8 cellular contexts compared by ENCODE assay signal in the genomic region with DNA sequence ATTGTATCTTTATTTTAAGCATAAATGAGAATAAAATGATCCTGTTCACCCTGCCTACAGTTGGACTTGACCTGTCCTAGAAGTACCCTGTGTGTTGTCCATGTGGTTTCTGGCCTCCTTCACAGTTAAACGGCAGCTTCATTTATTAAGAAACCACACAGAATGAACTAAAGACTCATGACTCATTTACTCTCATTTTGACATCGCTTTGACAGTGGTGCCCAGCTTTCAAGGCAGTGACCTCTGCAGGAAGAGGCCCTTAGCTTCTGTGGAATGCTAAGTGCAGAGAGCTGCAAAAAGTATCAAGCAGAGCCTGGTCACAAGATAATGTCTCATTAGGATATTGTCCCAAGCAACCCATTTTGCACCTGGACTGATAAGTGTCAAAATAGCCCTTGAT.
DNase-seq lines count a peak whose midpoint lies in the region; ATAC-seq and TF ChIP-seq lines count a peak whose summit lies in the region.

No MANE protein-coding gene starts in this region.

- H3K4me1 Mint-ChIP-seq in activated T-helper 2 cell treated with anti-CD3 and anti-CD28 coated beads, Interferon-gamma antibody, Interleukin-2, Interleukin-4, amounts not matched to agents 10 μg/mL and 5 μg/mL and 100 μg/mL, durations not matched to agents 14 hours and 24 hours and 36 hours (ENCODE audit: low read depth): peaks cover 30% of the 10 kb centered on the region

- peaks cover 45% of the 10 kb centered on the region for H3K36me3 ChIP-seq in lower lobe of right lung

- peaks cover 51% of the 10 kb centered on the region for H3K36me3 Mint-ChIP-seq in activated T-helper 2 cell treated with anti-CD3 and anti-CD28 coated beads, Interferon-gamma antibody, Interleukin-2, Interleukin-4, amounts not matched to agents 10 μg/mL and 5 μg/mL and 100 μg/mL, durations not matched to agents 14 hours and 24 hours and 36 hours (ENCODE audit: low read depth)

- no peaks in the 10 kb centered on the region for H3K27me3 Mint-ChIP-seq in activated T-helper 2 cell treated with anti-CD3 and anti-CD28 coated beads, Interferon-gamma antibody, Interleukin-2, Interleukin-4, amounts not matched to agents 10 μg/mL and 5 μg/mL and 100 μg/mL, durations not matched to agents 14 hours and 24 hours and 36 hours (ENCODE audit: low read depth)

- peaks cover 36% of the 10 kb centered on the region for H3K4me1 ChIP-seq in lower lobe of right lung

- no peaks in the 10 kb centered on the region for H3K9me3 Mint-ChIP-seq in activated T-helper 2 cell treated with anti-CD3 and anti-CD28 coated beads, Interferon-gamma antibody, Interleukin-2, Interleukin-4, amounts not matched to agents 10 μg/mL and 5 μg/mL and 100 μg/mL, durations not matched to agents 14 hours and 24 hours and 36 hours

- ATAC-seq in GM18868 (IDR thresholded peaks at IDR 0.05; ENCODE audit: unreplicated experiment): peak; percentile 52
- ATAC-seq in HG03196 (IDR thresholded peaks at IDR 0.05; ENCODE audit: unreplicated experiment): peak; percentile 81
- peak in 1 of 2 donors; percentile 68 for ATAC-seq in lower lobe of right lung

- H3K9me3 ChIP-seq in lower lobe of right lung: no peaks in the 10 kb centered on the region

- DNase-seq in activated T-helper 2 cell treated with anti-CD3 and anti-CD28 coated beads, Interferon-gamma antibody, Interleukin-2, Interleukin-4, amounts not matched to agents 10 μg/mL and 5 μg/mL and 100 μg/mL, durations not matched to agents 14 hours and 24 hours and 36 hours (ENCODE audit: low spot score): no peak
- DNase-seq in lower lobe of right lung (no peak), NCI-H446 (lab: John Stamatoyannopoulos, UW) (no peak), GDM1 (lab: John Stamatoyannopoulos, UW) (no peak), HuH-7 (ENCODE audit: low spot score) (no peak), HUDEP-2 (lab: John Stamatoyannopoulos, UW; ENCODE audit: unreplicated experiment in 76 of 76) (no peak)

- H3K4me3 ChIP-seq in lower lobe of right lung: no peak overlapping the region

- intact Hi-C loops in activated T-helper 2 cell treated with anti-CD3 and anti-CD28 coated beads, Interferon-gamma antibody, Interleukin-2, Interleukin-4, amounts not matched to agents 10 μg/mL and 5 μg/mL and 100 μg/mL, durations not matched to agents 14 hours and 24 hours and 36 hours (cut with micrococcal nuclease): loop anchor here (1.0 to 10.0 kb wide), 3 partner anchors 30 to 476 kb away; a partner anchor contains a TSS
- intact Hi-C loops in lower lobe of right lung (cut with DNase I): no loop called here

- peak overlapping the region; percentile 31 for H3K27ac ChIP-seq in lower lobe of right lung

- H3K27me3 ChIP-seq in lower lobe of right lung (ENCODE audit: low read depth): no peaks in the 10 kb centered on the region

- TF ChIP-seq CTCF in lower lobe of right lung (IDR thresholded peaks at IDR 0.05): no peak

- H3K4me3 Mint-ChIP-seq in activated T-helper 2 cell treated with anti-CD3 and anti-CD28 coated beads, Interferon-gamma antibody, Interleukin-2, Interleukin-4, amounts not matched to agents 10 μg/mL and 5 μg/mL and 100 μg/mL, durations not matched to agents 14 hours and 24 hours and 36 hours (ENCODE audit: low read depth): no peak overlapping the region

- H3K27ac Mint-ChIP-seq in activated T-helper 2 cell treated with anti-CD3 and anti-CD28 coated beads, Interferon-gamma antibody, Interleukin-2, Interleukin-4, amounts not matched to agents 10 μg/mL and 5 μg/mL and 100 μg/mL, durations not matched to agents 14 hours and 24 hours and 36 hours: peak overlapping the region; percentile 77
